1 cellular context compared by ENCODE assay signal in genomic region chr2:205352593-205352992, GRCh38.
TF ChIP-seq lines count a peak whose summit lies in the region.

No MANE protein-coding gene starts in this region.

TF ChIP-seq in SK-N-SH, 30 proteins besides CTCF, POLR2A, EP300 and RAD21 (continued from another document):
- no peak for TF ChIP-seq FOXJ3 (CRISPR knock-in tag; IDR thresholded peaks at IDR 0.05)
- no peak for TF ChIP-seq EZH2phosphoT487 (IDR thresholded peaks at IDR 0.05; ENCODE audit: borderline replicate concordance, low read depth)
- TF ChIP-seq FOSL2 (IDR thresholded peaks at IDR 0.05; ENCODE audit: borderline replicate concordance, low read depth) = peak; percentile 81
- TF ChIP-seq REST (IDR thresholded peaks at IDR 0.05; ENCODE audit: low read depth, low read length) = no peak
